10 cellular contexts compared by ENCODE assay signal in the genomic region with DNA sequence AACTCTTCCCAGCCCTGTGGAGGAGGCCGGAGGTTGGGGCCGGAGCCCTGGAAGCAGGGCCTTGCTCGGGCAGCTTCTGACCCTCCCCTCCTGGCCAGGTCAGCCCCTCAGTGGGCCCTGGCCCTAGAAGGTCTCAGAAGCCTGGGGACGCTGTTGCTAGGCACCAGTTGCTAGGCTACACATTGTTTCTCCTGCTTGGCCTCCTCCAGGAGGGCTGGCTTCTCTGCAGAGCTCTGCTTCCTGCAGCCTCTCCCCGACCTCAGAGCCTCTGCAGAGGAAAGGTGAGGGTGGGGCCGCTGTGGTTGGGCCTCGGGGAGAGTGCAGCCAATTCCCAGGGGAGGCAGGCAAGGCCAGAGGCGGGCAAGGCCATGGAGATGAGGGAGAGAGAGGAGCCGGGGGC. TPM values are rescaled to one million over a fixed set of nuclear protein-coding genes. Genes with fewer than 3 reads are reported as not detected.
DNase-seq lines count a peak whose midpoint lies in the region; ATAC-seq and TF ChIP-seq lines count a peak whose summit lies in the region.
"Had no signal": no experiment of that assay in that cellular context is flagged by ENCODE, and none has a peak within 500 bp of the region (broad histone marks: within the 10 kb centered on the region; RNA-seq: fewer than 3 reads in every experiment).

No MANE protein-coding gene starts in this region.

- H3K27ac Mint-ChIP-seq in activated T-cell treated with anti-CD3 and anti-CD28 coated beads, Interleukin-2, amount 50 U/mL, for 24 hours: no peak overlapping the region

- no peak overlapping the region for H3K4me3 Mint-ChIP-seq in activated T-cell treated with anti-CD3 and anti-CD28 coated beads, Interleukin-2, amount 50 U/mL, for 24 hours

- DNase-seq in DMS79 (lab: John Stamatoyannopoulos, UW) (peak; percentile 87), NCI-H1105 treated with DMSO at 0.1 percent for 48 hours (lab: John Stamatoyannopoulos, UW) (peak; percentile 83), kidney tubule cell (ENCODE audit: low spot score) (peak; percentile 25), posterior vena cava (ENCODE audit: low spot score) (no peak), germinal center (ENCODE audit: low spot score) (no peak)
- DNase-seq in activated T-cell treated with anti-CD3 and anti-CD28 coated beads, Interleukin-2, amount 50 U/mL, for 24 hours: no peak

- peaks cover 2% of the 10 kb centered on the region for H3K4me1 Mint-ChIP-seq in activated T-cell treated with anti-CD3 and anti-CD28 coated beads, Interleukin-2, amount 50 U/mL, for 24 hours (ENCODE audit: low read depth)

- peak; percentile 25; the same call in 2 of the 3 replicates for ATAC-seq in SK-N-SH treated with all-trans-retinoic acid at 6 μM for 48 hours
- no peak for ATAC-seq in GM19035 (IDR thresholded peaks at IDR 0.05; ENCODE audit: unreplicated experiment)

- no peaks in the 10 kb centered on the region for H3K9me3 Mint-ChIP-seq in activated T-cell treated with anti-CD3 and anti-CD28 coated beads, Interleukin-2, amount 50 U/mL, for 24 hours

- H3K27me3 Mint-ChIP-seq in activated T-cell treated with anti-CD3 and anti-CD28 coated beads, Interleukin-2, amount 50 U/mL, for 24 hours: peaks cover 12% of the 10 kb centered on the region

- intact Hi-C loops in posterior vena cava (cut with DNase I): loop anchor here in 1 of 2 donors (5.0 to 10.0 kb wide), 2 partner anchors 36 to 154 kb away; no protein-coding TSS in a partner anchor

- H3K36me3 Mint-ChIP-seq in activated T-cell treated with anti-CD3 and anti-CD28 coated beads, Interleukin-2, amount 50 U/mL, for 24 hours (ENCODE audit: low read depth): no peaks in the 10 kb centered on the region

TF ChIP-seq in SK-N-SH treated with all-trans-retinoic acid at 6 μM for 48 hours, 23 proteins besides CTCF, POLR2A, EP300 and RAD21:
- TF ChIP-seq ZNF565 (CRISPR knock-in tag; conservative IDR thresholded peaks at IDR 0.05; ENCODE audit: low read depth) (no peak), ARNTL (CRISPR knock-in tag; IDR thresholded peaks at IDR 0.05; ENCODE audit: borderline replicate concordance, low read depth) (no peak), ESRRG (CRISPR knock-in tag; IDR thresholded peaks at IDR 0.05) (no peak), ZNF70 (CRISPR knock-in tag; IDR thresholded peaks at IDR 0.05) (no peak), SNAI2 (CRISPR knock-in tag; IDR thresholded peaks at IDR 0.05) (no peak), ZC3H10 (CRISPR knock-in tag; IDR thresholded peaks at IDR 0.05) (no peak), GLIS3 (CRISPR knock-in tag; IDR thresholded peaks at IDR 0.05) (no peak), ZFP3 (CRISPR knock-in tag; IDR thresholded peaks at IDR 0.05) (no peak), TCF4 (CRISPR knock-in tag; IDR thresholded peaks at IDR 0.05; ENCODE audit: borderline replicate concordance) (no peak), RARB (CRISPR knock-in tag; IDR thresholded peaks at IDR 0.05) (no peak), OSR1 (CRISPR knock-in tag; IDR thresholded peaks at IDR 0.05) (no peak)
- TF ChIP-seq, protein P1, sequence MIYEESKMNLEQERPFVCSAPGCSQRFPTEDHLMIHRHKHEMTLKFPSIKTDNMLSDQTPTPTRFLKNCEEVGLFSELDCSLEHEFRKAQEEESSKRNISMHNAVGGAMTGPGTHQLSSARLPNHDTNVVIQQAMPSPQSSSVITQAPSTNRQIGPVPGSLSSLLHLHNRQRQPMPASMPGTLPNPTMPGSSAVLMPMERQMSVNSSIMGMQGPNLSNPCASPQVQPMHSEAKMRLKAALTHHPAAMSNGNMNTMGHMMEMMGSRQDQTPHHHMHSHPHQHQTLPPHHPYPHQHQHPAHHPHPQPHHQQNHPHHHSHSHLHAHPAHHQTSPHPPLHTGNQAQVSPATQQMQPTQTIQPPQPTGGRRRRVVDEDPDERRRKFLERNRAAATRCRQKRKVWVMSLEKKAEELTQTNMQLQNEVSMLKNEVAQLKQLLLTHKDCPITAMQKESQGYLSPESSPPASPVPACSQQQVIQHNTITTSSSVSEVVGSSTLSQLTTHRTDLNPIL (CRISPR knock-in tag; IDR thresholded peaks at IDR 0.05; ENCODE audit: low read depth): no peak
- TF ChIP-seq, protein P2, sequence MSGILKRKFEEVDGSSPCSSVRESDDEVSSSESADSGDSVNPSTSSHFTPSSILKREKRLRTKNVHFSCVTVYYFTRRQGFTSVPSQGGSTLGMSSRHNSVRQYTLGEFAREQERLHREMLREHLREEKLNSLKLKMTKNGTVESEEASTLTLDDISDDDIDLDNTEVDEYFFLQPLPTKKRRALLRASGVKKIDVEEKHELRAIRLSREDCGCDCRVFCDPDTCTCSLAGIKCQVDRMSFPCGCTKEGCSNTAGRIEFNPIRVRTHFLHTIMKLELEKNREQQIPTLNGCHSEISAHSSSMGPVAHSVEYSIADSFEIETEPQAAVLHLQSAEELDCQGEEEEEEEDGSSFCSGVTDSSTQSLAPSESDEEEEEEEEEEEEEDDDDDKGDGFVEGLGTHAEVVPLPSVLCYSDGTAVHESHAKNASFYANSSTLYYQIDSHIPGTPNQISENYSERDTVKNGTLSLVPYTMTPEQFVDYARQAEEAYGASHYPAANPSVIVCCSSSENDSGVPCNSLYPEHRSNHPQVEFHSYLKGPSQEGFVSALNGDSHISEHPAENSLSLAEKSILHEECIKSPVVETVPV (CRISPR knock-in tag; IDR thresholded peaks at IDR 0.05): no peak
- TF ChIP-seq, protein P3, sequence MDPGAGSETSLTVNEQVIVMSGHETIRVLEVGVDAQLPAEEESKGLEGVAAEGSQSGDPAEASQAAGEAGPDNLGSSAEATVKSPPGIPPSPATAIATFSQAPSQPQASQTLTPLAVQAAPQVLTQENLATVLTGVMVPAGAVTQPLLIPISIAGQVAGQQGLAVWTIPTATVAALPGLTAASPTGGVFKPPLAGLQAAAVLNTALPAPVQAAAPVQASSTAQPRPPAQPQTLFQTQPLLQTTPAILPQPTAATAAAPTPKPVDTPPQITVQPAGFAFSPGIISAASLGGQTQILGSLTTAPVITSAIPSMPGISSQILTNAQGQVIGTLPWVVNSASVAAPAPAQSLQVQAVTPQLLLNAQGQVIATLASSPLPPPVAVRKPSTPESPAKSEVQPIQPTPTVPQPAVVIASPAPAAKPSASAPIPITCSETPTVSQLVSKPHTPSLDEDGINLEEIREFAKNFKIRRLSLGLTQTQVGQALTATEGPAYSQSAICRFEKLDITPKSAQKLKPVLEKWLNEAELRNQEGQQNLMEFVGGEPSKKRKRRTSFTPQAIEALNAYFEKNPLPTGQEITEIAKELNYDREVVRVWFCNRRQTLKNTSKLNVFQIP (CRISPR knock-in tag; IDR thresholded peaks at IDR 0.05; ENCODE audit: borderline replicate concordance, low read depth): no peak
- TF ChIP-seq, protein P4, sequence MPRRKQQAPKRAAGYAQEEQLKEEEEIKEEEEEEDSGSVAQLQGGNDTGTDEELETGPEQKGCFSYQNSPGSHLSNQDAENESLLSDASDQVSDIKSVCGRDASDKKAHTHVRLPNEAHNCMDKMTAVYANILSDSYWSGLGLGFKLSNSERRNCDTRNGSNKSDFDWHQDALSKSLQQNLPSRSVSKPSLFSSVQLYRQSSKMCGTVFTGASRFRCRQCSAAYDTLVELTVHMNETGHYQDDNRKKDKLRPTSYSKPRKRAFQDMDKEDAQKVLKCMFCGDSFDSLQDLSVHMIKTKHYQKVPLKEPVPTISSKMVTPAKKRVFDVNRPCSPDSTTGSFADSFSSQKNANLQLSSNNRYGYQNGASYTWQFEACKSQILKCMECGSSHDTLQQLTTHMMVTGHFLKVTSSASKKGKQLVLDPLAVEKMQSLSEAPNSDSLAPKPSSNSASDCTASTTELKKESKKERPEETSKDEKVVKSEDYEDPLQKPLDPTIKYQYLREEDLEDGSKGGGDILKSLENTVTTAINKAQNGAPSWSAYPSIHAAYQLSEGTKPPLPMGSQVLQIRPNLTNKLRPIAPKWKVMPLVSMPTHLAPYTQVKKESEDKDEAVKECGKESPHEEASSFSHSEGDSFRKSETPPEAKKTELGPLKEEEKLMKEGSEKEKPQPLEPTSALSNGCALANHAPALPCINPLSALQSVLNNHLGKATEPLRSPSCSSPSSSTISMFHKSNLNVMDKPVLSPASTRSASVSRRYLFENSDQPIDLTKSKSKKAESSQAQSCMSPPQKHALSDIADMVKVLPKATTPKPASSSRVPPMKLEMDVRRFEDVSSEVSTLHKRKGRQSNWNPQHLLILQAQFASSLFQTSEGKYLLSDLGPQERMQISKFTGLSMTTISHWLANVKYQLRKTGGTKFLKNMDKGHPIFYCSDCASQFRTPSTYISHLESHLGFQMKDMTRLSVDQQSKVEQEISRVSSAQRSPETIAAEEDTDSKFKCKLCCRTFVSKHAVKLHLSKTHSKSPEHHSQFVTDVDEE (CRISPR knock-in tag; IDR thresholded peaks at IDR 0.05): no peak
TF ChIP-seq in SK-N-SH treated with all-trans-retinoic acid at 6 μM for 48 hours: peak in this region for 0.

RNA-seq across cellular contexts. Expression of a gene that starts 27.6 kb away (rescaled TPM):
- total RNA-seq in posterior vena cava: 1 to 10 TPM; 1.5 to 1.6 TPM
- total RNA-seq: lung microvascular endothelial cell, urinary bladder had no signal

RNA-seq across cellular contexts. Expression of a gene that starts 51.0 kb away (rescaled TPM):
- total RNA-seq in posterior vena cava: 10 to 100 TPM; 23.4 to 24.9 TPM

RNA-seq across cellular contexts. Expression of a gene that starts 51.2 kb away (rescaled TPM):
- 10 to 100 TPM; 51.5 to 52.0 TPM for total RNA-seq in posterior vena cava

Comparison
In these comparisons a context has a peak if more than half of its experiments do, and no peak if none do; other contexts are left out.
1. DNase-seq: peak in DMS79 (single experiment), NCI-H1105 treated with DMSO at 0.1 percent for 48 hours (single experiment) and kidney tubule cell (single experiment); none in activated T-cell treated with anti-CD3 and anti-CD28 coated beads, Interleukin-2, amount 50 U/mL, for 24 hours (single experiment), posterior vena cava (single experiment) and germinal center (single experiment).